ENCODE assay signal across 8 cellular contexts in the genomic region with DNA sequence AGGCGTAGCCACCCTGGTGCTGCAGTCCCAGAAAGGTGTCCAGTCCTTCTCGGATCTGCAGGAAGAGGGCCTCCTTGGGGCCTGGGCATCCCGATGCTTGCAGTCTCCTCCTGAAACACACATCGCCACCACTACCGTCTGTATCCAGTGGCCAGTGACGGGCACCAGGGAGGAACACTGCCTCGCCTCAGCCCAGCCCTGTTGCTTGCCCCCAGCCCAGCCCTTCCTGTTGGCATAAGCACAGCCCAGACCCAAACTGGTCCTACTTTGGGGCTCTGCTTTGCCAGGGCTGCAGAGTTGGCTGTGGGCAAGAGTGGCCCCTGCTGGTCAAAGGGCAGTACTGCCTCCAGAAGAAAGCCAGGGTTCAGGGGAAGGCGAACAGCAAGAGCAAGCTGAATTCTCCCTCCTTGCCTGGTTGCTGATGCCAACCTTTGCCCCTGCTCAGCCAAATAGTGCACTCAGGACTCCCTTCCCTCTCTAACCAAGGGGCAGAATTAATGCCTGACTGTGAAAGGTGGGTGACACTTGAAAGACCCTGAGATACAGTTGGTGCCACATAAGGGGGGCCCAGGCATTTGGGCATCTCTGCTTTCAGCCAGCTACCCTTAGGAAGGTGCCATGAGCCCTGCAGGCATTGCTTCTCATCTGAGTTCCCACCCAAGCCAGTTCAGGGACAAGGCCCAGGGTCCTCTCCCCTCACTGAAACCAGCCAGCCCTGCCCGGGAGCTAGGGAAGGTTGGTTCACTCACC. TPM values are rescaled to one million over a fixed set of nuclear protein-coding genes. Genes with fewer than 3 reads are reported as not detected.
DNase-seq lines count a peak whose midpoint lies in the region; ATAC-seq and TF ChIP-seq lines count a peak whose summit lies in the region.

No MANE protein-coding gene starts in this region.

- H3K4me3 ChIP-seq in AG04449 (ENCODE audit: low read depth, low read length) = peak overlapping the region; percentile 39

- H3K27me3 Mint-ChIP-seq in activated naive CD8-positive, alpha-beta T cell treated with anti-CD3 and anti-CD28 coated beads, Interleukin-2, amount 10 ng/mL, durations not matched to agents 7 days and 5 days = no peaks in the 10 kb centered on the region
- no peaks in the 10 kb centered on the region for H3K27me3 Mint-ChIP-seq in type B pancreatic cell

- no peak for DNase-seq in AG04449 (ENCODE audit: low read depth, low spot score)
- peak; percentile 64 for DNase-seq in LoVo (ENCODE audit: low spot score)
- peak; percentile 85 for DNase-seq in activated naive CD8-positive, alpha-beta T cell treated with anti-CD3 and anti-CD28 coated beads, Interleukin-2, amount 10 ng/mL, durations not matched to agents 7 days and 5 days
- peak; percentile 89 for DNase-seq in cardiac septum (ENCODE audit: low spot score)
- DNase-seq in posterior cingulate gyrus = peak; percentile 69 to 97 (median 82)
- DNase-seq in type B pancreatic cell (ENCODE audit: extremely low spot score, unreplicated experiment) = peak; percentile 79

- no peak overlapping the region for H3K4me3 Mint-ChIP-seq in activated naive CD8-positive, alpha-beta T cell treated with anti-CD3 and anti-CD28 coated beads, Interleukin-2, amount 10 ng/mL, durations not matched to agents 7 days and 5 days
- no peak overlapping the region for H3K4me3 Mint-ChIP-seq in type B pancreatic cell

- no peaks in the 10 kb centered on the region for H3K9me3 Mint-ChIP-seq in activated naive CD8-positive, alpha-beta T cell treated with anti-CD3 and anti-CD28 coated beads, Interleukin-2, amount 10 ng/mL, durations not matched to agents 7 days and 5 days
- no peaks in the 10 kb centered on the region for H3K9me3 Mint-ChIP-seq in type B pancreatic cell

- ATAC-seq in GM18520 (IDR thresholded peaks at IDR 0.05; ENCODE audit: unreplicated experiment) = peak; percentile 50
- ATAC-seq in SK-N-SH treated with all-trans-retinoic acid at 6 μM for 48 hours = peak; percentile 97
- ATAC-seq in activated naive CD8-positive, alpha-beta T cell treated with anti-CD3 and anti-CD28 coated beads, Interleukin-2, amount 10 ng/mL, durations not matched to agents 7 days and 5 days (ENCODE audit: low read depth) = peak; percentile 97

- TF ChIP-seq CTCF in AG04449 (IDR thresholded peaks at IDR 0.05; ENCODE audit: insufficient read depth, low read length, missing control alignments) (peak; percentile 92), type B pancreatic cell (conservative IDR thresholded peaks at IDR 0.05) (peak; percentile 97)

- CTCF ChIA-PET in AG04449 (lab: Yijun Ruan, JAX) = interaction anchor here (0.6 to 6.4 kb wide), 40 partner anchors 9 to 715 kb away, joined by 3 to 102 read pairs (median 4); a partner anchor contains a TSS

- H3K27ac Mint-ChIP-seq in activated naive CD8-positive, alpha-beta T cell treated with anti-CD3 and anti-CD28 coated beads, Interleukin-2, amount 10 ng/mL, durations not matched to agents 7 days and 5 days = peak overlapping the region; percentile 65
- no peak overlapping the region for H3K27ac Mint-ChIP-seq in type B pancreatic cell

- intact Hi-C loops in cardiac septum (cut with DNase I) (loop anchor here (1.0 kb wide), 1 partner anchor 51 kb away; no protein-coding TSS in a partner anchor), posterior cingulate gyrus (cut with DNase I) (loop anchor here (1.0 to 5.0 kb wide), 3 partner anchors 23 to 132 kb away; a partner anchor contains a TSS)

- POLR2A ChIA-PET in AG04449 (lab: Yijun Ruan, JAX) = interaction anchor here (0.6 to 1.1 kb wide), 3 partner anchors 12 to 51 kb away, joined by 3 to 4 read pairs (median 3); a partner anchor contains a TSS
- POLR2A ChIA-PET in activated naive CD8-positive, alpha-beta T cell treated with anti-CD3 and anti-CD28 coated beads, Interleukin-2, amount 10 ng/mL, durations not matched to agents 7 days and 5 days (lab: Charles Lee) = interaction anchor here (0.6 to 2.2 kb wide), 12 partner anchors 9 to 64 kb away, joined by 3 to 14 read pairs (median 4); a partner anchor contains a TSS

- peaks cover 14% of the 10 kb centered on the region for H3K4me1 Mint-ChIP-seq in activated naive CD8-positive, alpha-beta T cell treated with anti-CD3 and anti-CD28 coated beads, Interleukin-2, amount 10 ng/mL, durations not matched to agents 7 days and 5 days
- H3K4me1 Mint-ChIP-seq in type B pancreatic cell (ENCODE audit: unreplicated experiment) = no peaks in the 10 kb centered on the region

- no peaks in the 10 kb centered on the region for H3K36me3 Mint-ChIP-seq in activated naive CD8-positive, alpha-beta T cell treated with anti-CD3 and anti-CD28 coated beads, Interleukin-2, amount 10 ng/mL, durations not matched to agents 7 days and 5 days
- H3K36me3 Mint-ChIP-seq in type B pancreatic cell = no peaks in the 10 kb centered on the region

TF ChIP-seq in SK-N-SH treated with all-trans-retinoic acid at 6 μM for 48 hours, 23 proteins besides CTCF, POLR2A, EP300 and RAD21:
- TF ChIP-seq TOX (CRISPR knock-in tag; IDR thresholded peaks at IDR 0.05; ENCODE audit: borderline replicate concordance) = no peak

RNA-seq across cellular contexts. Expression of a gene that starts 11.1 kb away (rescaled TPM):
- 100 to 1,000 TPM; 151 to 155 TPM for total RNA-seq in activated naive CD8-positive, alpha-beta T cell treated with anti-CD3 and anti-CD28 coated beads, Interleukin-2, amount 10 ng/mL, durations not matched to agents 7 days and 5 days
- 95.9 TPM for total RNA-seq in cardiac septum
- total RNA-seq in type B pancreatic cell (ENCODE audit: low replicate concordance) = 46.4 and 80.6 TPM in 2 replicates

RNA-seq across cellular contexts. Expression of a gene that starts 31.3 kb away (rescaled TPM):
- 100 to 1,000 TPM; 204 to 205 TPM for total RNA-seq in activated naive CD8-positive, alpha-beta T cell treated with anti-CD3 and anti-CD28 coated beads, Interleukin-2, amount 10 ng/mL, durations not matched to agents 7 days and 5 days
- total RNA-seq in cardiac septum = 81.2 TPM
- 223 and 248 TPM in 2 replicates for total RNA-seq in type B pancreatic cell (ENCODE audit: low replicate concordance)

RNA-seq across cellular contexts. Expression of a gene that starts 48.0 kb away (rescaled TPM):
- under 1 TPM in 1 of 2 experiments, not detected in 1; 0.26 TPM for total RNA-seq in activated naive CD8-positive, alpha-beta T cell treated with anti-CD3 and anti-CD28 coated beads, Interleukin-2, amount 10 ng/mL, durations not matched to agents 7 days and 5 days
- total RNA-seq in cardiac septum = not detected
- total RNA-seq in type B pancreatic cell (ENCODE audit: low replicate concordance) = not detected in 2 replicates

RNA-seq across cellular contexts. Expression of a gene that starts 55.2 kb away (rescaled TPM):
- 10 to 100 TPM; 91.6 to 94.5 TPM for total RNA-seq in activated naive CD8-positive, alpha-beta T cell treated with anti-CD3 and anti-CD28 coated beads, Interleukin-2, amount 10 ng/mL, durations not matched to agents 7 days and 5 days
- total RNA-seq in cardiac septum (26.8 TPM), type B pancreatic cell (ENCODE audit: low replicate concordance) (42.5 and 57.8 TPM in 2 replicates)
